Comparison of ENCODE assay signal across 14 cellular contexts in genomic region chr6:3400162-3400561, GRCh38. TPM values are rescaled to one million over a fixed set of nuclear protein-coding genes. Genes with fewer than 3 reads are reported as not detected.
A peak's percentile ranks its signal among the peaks of the same experiment; 100 is the strongest.
DNase-seq lines count a peak whose midpoint lies in the region; ATAC-seq and TF ChIP-seq lines count a peak whose summit lies in the region.
"Had no signal": no experiment of that assay in that cellular context is flagged by ENCODE, and none has a peak within 500 bp of the region (broad histone marks: within the 10 kb centered on the region; RNA-seq: fewer than 3 reads in every experiment).

No MANE protein-coding gene starts in this region.

- no peaks in the 10 kb centered on the region for H3K9me3 ChIP-seq in mucosa of descending colon
- H3K9me3 ChIP-seq: A549 had no signal

- H3K4me1 ChIP-seq in mucosa of descending colon (ENCODE audit: low read depth) = peaks cover 49% of the 10 kb centered on the region

- no peak for TF ChIP-seq CTCF in mucosa of descending colon (IDR thresholded peaks at IDR 0.05)

- no peaks in the 10 kb centered on the region for H3K36me3 ChIP-seq in mucosa of descending colon (ENCODE audit: low read depth)

- peak overlapping the region; percentile 15 for H3K27ac ChIP-seq in substantia nigra (ENCODE audit: low read depth, low read length, poor library complexity, severe bottlenecking)
- H3K27ac ChIP-seq: C4-2B had no signal

- H3K4me3 ChIP-seq in mucosa of descending colon = no peak overlapping the region
- H3K4me3 ChIP-seq: A549 had no signal

- DNase-seq in left colon (no peak), mucosa of descending colon (peak in 2 of 3 donors; percentile 48 to 60), substantia nigra (lab: John Stamatoyannopoulos, UW) (no peak), NCI-H1092 treated with DMSO at 0.1 percent for 48 hours (lab: John Stamatoyannopoulos, UW) (no peak)
- DNase-seq in effector CD8-positive, alpha-beta T cell (lab: John Stamatoyannopoulos, UW) = no peak
- DNase-seq: AML-193; CD4-positive, alpha-beta memory T cell; DMS153; DMS79; GF-D8; H9 had no signal

- ATAC-seq in left colon (peak; percentile 13), mucosa of descending colon (no peak), HG02840 (IDR thresholded peaks at IDR 0.05; ENCODE audit: low FRiP score, unreplicated experiment) (no peak)
- ATAC-seq: A549 had no signal

- intact Hi-C loops in left colon (cut with DNase I, micrococcal nuclease) (no loop called here), mucosa of descending colon (cut with DNase I, micrococcal nuclease) (no loop called here)

RNA-seq across cellular contexts. Expression of gene SLC22A23, which starts 56.7 kb away (rescaled TPM):
- total RNA-seq in left colon (10 to 100 TPM; 75.2 to 98.6 TPM), mucosa of descending colon (100 to 1,000 TPM in 1 of 3 donors, 10 to 100 TPM in 2; 61.5 to 160 (median 74.7) TPM)

Comparison
In these comparisons a context has a peak if more than half of its experiments do, and no peak if none do; other contexts are left out.
1. DNase-seq: peak in mucosa of descending colon (2 of 3); none in left colon (0 of 2), substantia nigra (0 of 49), effector CD8-positive, alpha-beta T cell (single experiment) and NCI-H1092 treated with DMSO at 0.1 percent for 48 hours (single experiment).